In genomic region chr5:17269201-17269600, GRCh38 we compare ENCODE assay signal across 15 cellular contexts. TPM values are rescaled to one million over a fixed set of nuclear protein-coding genes. Genes with fewer than 3 reads are reported as not detected.
DNase-seq lines count a peak whose midpoint lies in the region; ATAC-seq, FAIRE-seq and TF ChIP-seq lines count a peak whose summit lies in the region.
"Had no signal": no experiment of that assay in that cellular context is flagged by ENCODE, and none has a peak within 500 bp of the region (broad histone marks: within the 10 kb centered on the region; RNA-seq: fewer than 3 reads in every experiment).

No MANE protein-coding gene starts in this region.

- no peaks in the 10 kb centered on the region for H3K36me3 Mint-ChIP-seq in activated T-helper 1 cell treated with anti-CD3 and anti-CD28 coated beads, Interleukin-12 subunit alpha, Interleukin-12 subunit beta, Interleukin-2, Interleukin-4 antibody, amounts not matched to agents 30 ng/mL and 10 ng/mL and 1 ng/mL, durations not matched to agents 14 hours and 24 hours and 36 hours (ENCODE audit: low read depth)
- H3K36me3 Mint-ChIP-seq: immature natural killer cell had no signal

- H3K4me1 Mint-ChIP-seq in activated T-helper 1 cell treated with anti-CD3 and anti-CD28 coated beads, Interleukin-12 subunit alpha, Interleukin-12 subunit beta, Interleukin-2, Interleukin-4 antibody, amounts not matched to agents 30 ng/mL and 10 ng/mL and 1 ng/mL, durations not matched to agents 14 hours and 24 hours and 36 hours (ENCODE audit: low read depth), result no peaks in the 10 kb centered on the region
- H3K4me1 Mint-ChIP-seq: immature natural killer cell; nephron; stimulated activated naive CD8-positive, alpha-beta T cell treated with anti-CD3 and anti-CD28 coated beads, Interleukin-15, amount 100 ng/mL, for 72 hours had no signal

- DNase-seq in GM12891 (ENCODE audit: insufficient read length, low spot score) (no peak), NCI-H526 treated with DMSO at 0.1 percent for 48 hours (lab: John Stamatoyannopoulos, UW) (peak; percentile 75), COR-L47 (lab: John Stamatoyannopoulos, UW) (no peak), activated T-cell treated with anti-CD3 and anti-CD28 coated beads for 4 hours (no peak), foreskin fibroblast (no peak)
- no peak for DNase-seq in activated T-helper 1 cell treated with anti-CD3 and anti-CD28 coated beads, Interleukin-12 subunit alpha, Interleukin-12 subunit beta, Interleukin-2, Interleukin-4 antibody, amounts not matched to agents 30 ng/mL and 10 ng/mL and 1 ng/mL, durations not matched to agents 14 hours and 24 hours and 36 hours (ENCODE audit: low spot score)
- DNase-seq: erythroblast; GDM1; immature natural killer cell; NCI-H1417 treated with DMSO at 0.1 percent for 48 hours; stimulated activated naive CD8-positive, alpha-beta T cell treated with anti-CD3 and anti-CD28 coated beads, Interleukin-15, amount 100 ng/mL, for 72 hours had no signal

- TF ChIP-seq CTCF in foreskin fibroblast (IDR thresholded peaks at IDR 0.05; ENCODE audit: low read depth, low read length), result no peak

- TF ChIP-seq POLR2A in GM12891 (IDR thresholded peaks at IDR 0.05; ENCODE audit: low read depth, low read length), result peak; percentile 43; the same call in 1 of the 2 replicates

- intact Hi-C loops in activated T-helper 1 cell treated with anti-CD3 and anti-CD28 coated beads, Interleukin-12 subunit alpha, Interleukin-12 subunit beta, Interleukin-2, Interleukin-4 antibody, amounts not matched to agents 30 ng/mL and 10 ng/mL and 1 ng/mL, durations not matched to agents 14 hours and 24 hours and 36 hours (cut with micrococcal nuclease), result no loop called here

- no peaks in the 10 kb centered on the region for H3K9me3 Mint-ChIP-seq in activated T-helper 1 cell treated with anti-CD3 and anti-CD28 coated beads, Interleukin-12 subunit alpha, Interleukin-12 subunit beta, Interleukin-2, Interleukin-4 antibody, amounts not matched to agents 30 ng/mL and 10 ng/mL and 1 ng/mL, durations not matched to agents 14 hours and 24 hours and 36 hours
- H3K9me3 Mint-ChIP-seq: nephron; stimulated activated naive CD8-positive, alpha-beta T cell treated with anti-CD3 and anti-CD28 coated beads, Interleukin-15, amount 100 ng/mL, for 72 hours had no signal

- H3K4me3 ChIP-seq in foreskin fibroblast (ENCODE audit: low read depth in 1 of 2, low read length in 2 of 2), result no peak overlapping the region

- no peak overlapping the region for H3K27ac Mint-ChIP-seq in activated T-helper 1 cell treated with anti-CD3 and anti-CD28 coated beads, Interleukin-12 subunit alpha, Interleukin-12 subunit beta, Interleukin-2, Interleukin-4 antibody, amounts not matched to agents 30 ng/mL and 10 ng/mL and 1 ng/mL, durations not matched to agents 14 hours and 24 hours and 36 hours
- H3K27ac Mint-ChIP-seq: immature natural killer cell; nephron; stimulated activated naive CD8-positive, alpha-beta T cell treated with anti-CD3 and anti-CD28 coated beads, Interleukin-15, amount 100 ng/mL, for 72 hours had no signal

- no peaks in the 10 kb centered on the region for H3K27me3 Mint-ChIP-seq in activated T-helper 1 cell treated with anti-CD3 and anti-CD28 coated beads, Interleukin-12 subunit alpha, Interleukin-12 subunit beta, Interleukin-2, Interleukin-4 antibody, amounts not matched to agents 30 ng/mL and 10 ng/mL and 1 ng/mL, durations not matched to agents 14 hours and 24 hours and 36 hours (ENCODE audit: insufficient read depth)
- H3K27me3 Mint-ChIP-seq: stimulated activated naive CD8-positive, alpha-beta T cell treated with anti-CD3 and anti-CD28 coated beads, Interleukin-15, amount 100 ng/mL, for 72 hours had no signal

- FAIRE-seq in GM12891 (lab: Jason Lieb, UNC), result peak; percentile 88

- ATAC-seq in GM21360 (IDR thresholded peaks at IDR 0.05; ENCODE audit: unreplicated experiment) (peak; percentile 58), HG02970 (IDR thresholded peaks at IDR 0.05; ENCODE audit: low FRiP score, unreplicated experiment) (peak; percentile 42)
- ATAC-seq: Right ventricle myocardium inferior; stimulated activated naive CD8-positive, alpha-beta T cell treated with anti-CD3 and anti-CD28 coated beads, Interleukin-15, amount 100 ng/mL, for 72 hours had no signal

- H3K4me3 Mint-ChIP-seq in activated T-helper 1 cell treated with anti-CD3 and anti-CD28 coated beads, Interleukin-12 subunit alpha, Interleukin-12 subunit beta, Interleukin-2, Interleukin-4 antibody, amounts not matched to agents 30 ng/mL and 10 ng/mL and 1 ng/mL, durations not matched to agents 14 hours and 24 hours and 36 hours, result no peak overlapping the region
- H3K4me3 Mint-ChIP-seq: immature natural killer cell; nephron; stimulated activated naive CD8-positive, alpha-beta T cell treated with anti-CD3 and anti-CD28 coated beads, Interleukin-15, amount 100 ng/mL, for 72 hours had no signal

TF ChIP-seq in GM12891, 5 proteins besides CTCF, POLR2A, EP300 and RAD21:
- TF ChIP-seq POU2F2 (IDR thresholded peaks at IDR 0.05; ENCODE audit: low read depth, low read length) (peak; percentile 19; the same call in 1 of the 2 replicates), TAF1 (IDR thresholded peaks at IDR 0.05; ENCODE audit: low read depth, low read length) (no peak), SPI1 (IDR thresholded peaks at IDR 0.05; ENCODE audit: low read depth, low read length) (peak; percentile 68), POLR2AphosphoS5 (IDR thresholded peaks at IDR 0.05; ENCODE audit: low read depth, low read length) (no peak), PAX5 (IDR thresholded peaks at IDR 0.05; ENCODE audit: insufficient read depth, low read length, severe bottlenecking) (no peak)

RNA-seq across cellular contexts. Expression of gene BASP1, which starts 51.8 kb away (rescaled TPM):
- 137 TPM for polyA plus RNA-seq in GM12891 (2012; ENCODE audit: low read depth, missing spikeins)
- total RNA-seq in activated T-helper 1 cell treated with anti-CD3 and anti-CD28 coated beads, Interleukin-12 subunit alpha, Interleukin-12 subunit beta, Interleukin-2, Interleukin-4 antibody, amounts not matched to agents 30 ng/mL and 10 ng/mL and 1 ng/mL, durations not matched to agents 14 hours and 24 hours and 36 hours, result 1.0 and 1.5 TPM in 2 replicates
